ENCODE assay signal across 11 cellular contexts in genomic region chr10:113056468-113057021, GRCh38.
DNase-seq lines count a peak whose midpoint lies in the region; ATAC-seq and TF ChIP-seq lines count a peak whose summit lies in the region.
"Had no signal": no experiment of that assay in that cellular context is flagged by ENCODE, and none has a peak within 500 bp of the region (broad histone marks: within the 10 kb centered on the region; RNA-seq: fewer than 3 reads in every experiment).

No MANE protein-coding gene starts in this region.

- no peaks in the 10 kb centered on the region for H3K27me3 ChIP-seq in left lung
- H3K27me3 ChIP-seq in uterus = no peaks in the 10 kb centered on the region
- no peaks in the 10 kb centered on the region for H3K27me3 ChIP-seq in tibial nerve
- H3K27me3 ChIP-seq: heart left ventricle had no signal

- in situ Hi-C loops in astrocyte of the cerebellum (cut with HindIII; ENCODE audit: low sequenced_read_pairs) = no loop called here

- WGBS in tibial nerve, 2 donors = 49 to 70% methylated on average over 8 of the region's 8 CpGs

- peak; percentile 58 for DNase-seq in HS-27A (ENCODE audit: low read depth)
- peak; percentile 41 for DNase-seq in astrocyte of the cerebellum (ENCODE audit: low read depth)
- no peak for DNase-seq in left lung
- peak in 1 of 2 donors; percentile 49 for DNase-seq in uterus
- DNase-seq in tibial nerve (ENCODE audit: low spot score in 2 of 2) = no peak
- DNase-seq in stimulated activated CD4-positive, alpha-beta T cell treated with anti-CD3 and anti-CD28 coated beads, Interleukin-1b, Interleukin-23, amount 100 ng/mL, for 48 hours = no peak
- no peak for DNase-seq in NCI-H774 (lab: John Stamatoyannopoulos, UW)
- DNase-seq: activated CD4-positive, alpha-beta T cell treated with anti-CD3 and anti-CD28 coated beads, Interleukin-2, amount 50 U/mL, for 1 hour; heart left ventricle; naive thymus-derived CD8-positive, alpha-beta T cell; NCI-H1048 had no signal

- TF ChIP-seq CTCF in astrocyte of the cerebellum (IDR thresholded peaks at IDR 0.05; ENCODE audit: low read depth, low read length, missing control alignments) = no peak
- TF ChIP-seq CTCF in left lung (IDR thresholded peaks at IDR 0.05) = no peak
- no peak for TF ChIP-seq CTCF in uterus (IDR thresholded peaks at IDR 0.05)
- no peak for TF ChIP-seq CTCF in tibial nerve (IDR thresholded peaks at IDR 0.05)

- peak; percentile 16 for ATAC-seq in left lung
- ATAC-seq: heart left ventricle; naive thymus-derived CD8-positive, alpha-beta T cell had no signal

- no peak for TF ChIP-seq EP300 in tibial nerve (IDR thresholded peaks at IDR 0.05)

- no peak overlapping the region for H3K27ac ChIP-seq in left lung
- H3K27ac ChIP-seq in uterus = peak overlapping the region; percentile 80 to 82
- H3K27ac ChIP-seq in tibial nerve = peak overlapping the region in 2 of 4 donors; percentile 22 to 40

- H3K9me3 ChIP-seq in left lung (no peaks in the 10 kb centered on the region), uterus (no peaks in the 10 kb centered on the region), tibial nerve (no peaks in the 10 kb centered on the region)
- H3K9me3 ChIP-seq: heart left ventricle had no signal

- intact Hi-C loops in left lung (cut with DNase I) (no loop called here), uterus (cut with DNase I; ENCODE audit: low total_unique reads) (loop anchor here (10.0 kb wide), 1 partner anchor 102 kb away; the partner anchor contains the start of gene TCF7L2)

- TF ChIP-seq POLR2A in uterus (IDR thresholded peaks at IDR 0.05) = no peak
- no peak for TF ChIP-seq POLR2A in tibial nerve (IDR thresholded peaks at IDR 0.05)

- H3K4me3 ChIP-seq in astrocyte of the cerebellum (ENCODE audit: low read depth, low read length) (no peak overlapping the region), left lung (no peak overlapping the region), uterus (no peak overlapping the region), tibial nerve (no peak overlapping the region)
- H3K4me3 ChIP-seq: heart left ventricle had no signal

- peaks cover 38 to 61% of the 10 kb centered on the region in 2 donors for H3K4me1 ChIP-seq in left lung
- peaks cover 7 to 33% of the 10 kb centered on the region in 2 donors for H3K4me1 ChIP-seq in uterus
- peaks cover 0 to 89% (median 45%) of the 10 kb centered on the region in 4 donors for H3K4me1 ChIP-seq in tibial nerve

- no peaks in the 10 kb centered on the region for H3K36me3 ChIP-seq in left lung
- H3K36me3 ChIP-seq in uterus = no peaks in the 10 kb centered on the region
- H3K36me3 ChIP-seq in tibial nerve = no peaks in the 10 kb centered on the region
- H3K36me3 ChIP-seq: heart left ventricle had no signal

Comparison
In these comparisons a context has a peak if more than half of its experiments do, and no peak if none do; other contexts are left out.
1. DNase-seq: peak in HS-27A (single experiment) and astrocyte of the cerebellum (single experiment); none in left lung (0 of 2), tibial nerve (0 of 2), stimulated activated CD4-positive, alpha-beta T cell treated with anti-CD3 and anti-CD28 coated beads, Interleukin-1b, Interleukin-23, amount 100 ng/mL, for 48 hours (single experiment) and NCI-H774 (single experiment).
2. H3K27ac ChIP-seq: peak in uterus (2 of 2); none in left lung (0 of 2).